In the genomic region with DNA sequence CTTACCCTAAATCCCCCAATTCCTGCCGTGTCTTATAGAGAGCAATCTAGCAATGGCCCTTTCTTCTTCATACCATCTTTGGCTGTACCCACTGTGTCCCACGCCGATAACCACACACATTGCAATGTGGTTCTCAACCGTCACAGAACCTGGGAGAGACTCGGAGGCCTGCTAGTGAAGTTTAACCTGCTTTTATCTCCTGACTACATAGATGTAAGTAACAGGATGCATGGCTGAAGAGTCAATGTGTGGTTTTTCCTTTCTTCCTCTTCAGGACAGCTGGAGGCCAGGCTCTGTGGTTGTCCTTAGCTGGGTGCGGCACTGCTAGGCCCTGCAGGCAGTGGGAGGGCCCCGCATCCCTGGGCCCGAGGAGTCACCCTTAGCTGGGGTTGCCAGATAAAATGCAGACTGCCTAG, we compare ENCODE assay signal across 14 cellular contexts. TPM values are rescaled to one million over a fixed set of nuclear protein-coding genes. Genes with fewer than 3 reads are reported as not detected.
DNase-seq lines count a peak whose midpoint lies in the region; TF ChIP-seq lines count a peak whose summit lies in the region.
"Had no signal": no experiment of that assay in that cellular context is flagged by ENCODE, and none has a peak within 500 bp of the region (broad histone marks: within the 10 kb centered on the region; RNA-seq: fewer than 3 reads in every experiment).

No MANE protein-coding gene starts in this region.

- H2AFZ ChIP-seq in GM23248 = 0 out of 2 replicates have a peak overlapping the region, but pooled peaks have one; percentile 2

- in situ Hi-C loops in GM23248 (cut with MboI) = no loop called here

- peaks cover 31% of the 10 kb centered on the region for H3K4me1 ChIP-seq in GM23248 (ENCODE audit: insufficient read depth)

- no peaks in the 10 kb centered on the region for H3K27me3 ChIP-seq in GM23248 (replicated peaks; ENCODE audit: insufficient read depth)
- H3K27me3 ChIP-seq: transverse colon had no signal

- 57 to 61% methylated on average over 8 of the region's 8 CpGs for WGBS in GM23248 (ENCODE audit: low coverage in 1 of 2, low lambda C conversion rate in 2 of 2, missing lambda C conversion rate in 2 of 2), 2 experiments

- no peaks in the 10 kb centered on the region for H3K36me3 ChIP-seq in GM23248 (ENCODE audit: low read depth)
- H3K36me3 ChIP-seq: transverse colon had no signal

- TF ChIP-seq POLR2A in erythroblast (IDR thresholded peaks at IDR 0.05; ENCODE audit: low read length) = no peak

- no peak overlapping the region for H3K9ac ChIP-seq in GM23248

- no peaks in the 10 kb centered on the region for H3K79me2 ChIP-seq in GM23248 (ENCODE audit: insufficient read depth)

- peak; percentile 81 for DNase-seq in AG08395 (ENCODE audit: low spot score)
- peak; percentile 77 for DNase-seq in GM23248
- peak; percentile 93 for DNase-seq in RPMI7951 (ENCODE audit: low read depth)
- peak; percentile 56 to 69 for DNase-seq in erythroblast (lab: John Stamatoyannopoulos, UW)
- no peak for DNase-seq in NCI-H82 treated with DMSO at 0.1 percent for 48 hours (lab: John Stamatoyannopoulos, UW; ENCODE audit: unreplicated experiment)
- no peak for DNase-seq in cerebellar nuclear complex (lab: John Stamatoyannopoulos, UW)
- DNase-seq in SHP77 treated with DMSO at 0.1 percent for 48 hours (lab: John Stamatoyannopoulos, UW) = no peak
- no peak for DNase-seq in ureter (ENCODE audit: low spot score)
- DNase-seq: DMS53; effector memory CD4-positive, alpha-beta T cell; islet precursor cell; NCI-H2171; T-helper 17 cell; transverse colon had no signal

- H4K20me1 ChIP-seq in GM23248 (ENCODE audit: insufficient read depth) = no peaks in the 10 kb centered on the region

- H3K9me2 ChIP-seq in GM23248 (ENCODE audit: insufficient read depth) = no peaks in the 10 kb centered on the region

- H3K4me3 ChIP-seq in GM23248 = no peak overlapping the region
- H3K4me3 ChIP-seq: transverse colon had no signal

- H3K9me3 ChIP-seq in GM23248 (ENCODE audit: low read depth) = no peaks in the 10 kb centered on the region
- H3K9me3 ChIP-seq: transverse colon had no signal

- peaks cover 35% of the 10 kb centered on the region for H3F3A ChIP-seq in GM23248 (ENCODE audit: insufficient read depth)

- peak overlapping the region; percentile 41 for H3K4me2 ChIP-seq in GM23248 (ENCODE audit: unreplicated experiment)

- peak overlapping the region; percentile 49 for H3K27ac ChIP-seq in GM23248
- H3K27ac ChIP-seq: transverse colon had no signal

RNA-seq across cellular contexts. Expression of a gene that starts 51.3 kb away (rescaled TPM):
- total RNA-seq in GM23248 (2014; rRNA removed; shearing (Covaris generic)) = 29.1 and 36.3 TPM in 2 replicates
- 10.7 and 11.3 TPM in 2 replicates for polyA plus RNA-seq in GM23248 (2016; fragmentation: Nextera tagmentation; extraction: Ambion mirVana)
- total RNA-seq in RPMI7951 (2014; rRNA removed; shearing (Covaris generic)) = 32.1 and 43.4 TPM in 2 replicates
- total RNA-seq in ureter = 90.5 TPM

RNA-seq across cellular contexts. Expression of a gene that starts 51.6 kb away (rescaled TPM):
- 13.2 and 20.3 TPM in 2 replicates for total RNA-seq in GM23248 (2014; rRNA removed; shearing (Covaris generic))
- polyA plus RNA-seq in GM23248 (2016; fragmentation: Nextera tagmentation; extraction: Ambion mirVana) = 49.5 and 54.7 TPM in 2 replicates
- total RNA-seq in RPMI7951 (2014; rRNA removed; shearing (Covaris generic)) = 5.5 and 8.3 TPM in 2 replicates
- total RNA-seq in ureter = 31.9 TPM

Comparison
In these comparisons a context has a peak if more than half of its experiments do, and no peak if none do; other contexts are left out.
1. DNase-seq: peak in AG08395 (single experiment), GM23248 (single experiment), RPMI7951 (single experiment) and erythroblast (2 of 2); none in NCI-H82 treated with DMSO at 0.1 percent for 48 hours (single experiment), cerebellar nuclear complex (0 of 2), SHP77 treated with DMSO at 0.1 percent for 48 hours (single experiment) and ureter (single experiment).